In genomic region chr4:910366-911091, GRCh38 we compare ENCODE assay signal across 23 cellular contexts. TPM values are rescaled to one million over a fixed set of nuclear protein-coding genes. Genes with fewer than 3 reads are reported as not detected.
A peak's percentile ranks its signal among the peaks of the same experiment; 100 is the strongest.
DNase-seq lines count a peak whose midpoint lies in the region; ATAC-seq lines count a peak whose summit lies in the region.
"Had no signal": no experiment of that assay in that cellular context is flagged by ENCODE, and none has a peak within 500 bp of the region (broad histone marks: within the 10 kb centered on the region; RNA-seq: fewer than 3 reads in every experiment).

No MANE protein-coding gene starts in this region.

- H3K36me3 Mint-ChIP-seq in effector memory CD8-positive, alpha-beta T cell (ENCODE audit: insufficient read depth): peaks cover 69% of the 10 kb centered on the region
- H3K36me3 Mint-ChIP-seq in natural killer cell treated with Interleukin-12 subunit alpha and Interleukin-12 subunit beta and Interleukin-15 and Interleukin-18, amount 100 ng/mL, for 72 hours: no peaks in the 10 kb centered on the region

- H3K27me3 Mint-ChIP-seq in effector memory CD8-positive, alpha-beta T cell: no peaks in the 10 kb centered on the region
- no peaks in the 10 kb centered on the region for H3K27me3 Mint-ChIP-seq in natural killer cell treated with Interleukin-12 subunit alpha and Interleukin-12 subunit beta and Interleukin-15 and Interleukin-18, amount 100 ng/mL, for 72 hours
- H3K27me3 Mint-ChIP-seq: activated naive CD8-positive, alpha-beta T cell treated with anti-CD3 and anti-CD28 coated beads, Interleukin-2, amount 10 ng/mL, durations not matched to agents 7 days and 5 days; naive thymus-derived CD4-positive, alpha-beta T cell had no signal

- DNase-seq in left ventricle myocardium superior: peak; percentile 15
- no peak for DNase-seq in left cardiac atrium
- no peak for DNase-seq in effector memory CD8-positive, alpha-beta T cell
- peak; percentile 44 for DNase-seq in natural killer cell treated with Interleukin-12 subunit alpha and Interleukin-12 subunit beta and Interleukin-15 and Interleukin-18, amount 100 ng/mL, for 72 hours (ENCODE audit: low spot score)
- DNase-seq in stimulated activated CD4-positive, alpha-beta T cell treated with anti-CD3 and anti-CD28 coated beads, Interleukin-12 subunit alpha, Interleukin-12 subunit beta, amount 100 ng/mL, for 4 hours: no peak
- DNase-seq in sciatic nerve (ENCODE audit: low spot score): no peak
- no peak for DNase-seq in NCI-H82 (lab: John Stamatoyannopoulos, UW)
- DNase-seq: activated CD8-positive, alpha-beta T cell treated with anti-CD3 and anti-CD28 coated beads, Interleukin-2, amount 10 ng/mL, durations not matched to agents 7 days and 5 days; activated naive CD8-positive, alpha-beta T cell treated with anti-CD3 and anti-CD28 coated beads, Interleukin-2, amount 10 ng/mL, durations not matched to agents 7 days and 5 days; GOT3; KBM-7; naive thymus-derived CD4-positive, alpha-beta T cell; NCI-H1092; NCI-H1694 treated with DMSO at 0.1 percent for 48 hours; NCI-H526; nucleus accumbens; PC-9; SIG-M5; stimulated activated naive CD8-positive, alpha-beta T cell treated with anti-CD3 and anti-CD28 coated beads, Interleukin-15, Interleukin-2, amounts not matched to agents 100 U/mL and 50 U/mL, for 24 hours; testis had no signal

- peaks cover 0 to 3% of the 10 kb centered on the region in 2 donors for H3K9me3 Mint-ChIP-seq in effector memory CD8-positive, alpha-beta T cell
- H3K9me3 Mint-ChIP-seq in natural killer cell treated with Interleukin-12 subunit alpha and Interleukin-12 subunit beta and Interleukin-15 and Interleukin-18, amount 100 ng/mL, for 72 hours: no peaks in the 10 kb centered on the region
- H3K9me3 Mint-ChIP-seq: CD8-positive, alpha-beta T cell; mesothelial cell of epicardium had no signal

- peak overlapping the region; percentile 69 to 89 for H3K27ac Mint-ChIP-seq in effector memory CD8-positive, alpha-beta T cell
- no peak overlapping the region for H3K27ac Mint-ChIP-seq in natural killer cell treated with Interleukin-12 subunit alpha and Interleukin-12 subunit beta and Interleukin-15 and Interleukin-18, amount 100 ng/mL, for 72 hours
- H3K27ac Mint-ChIP-seq: activated CD8-positive, alpha-beta T cell treated with anti-CD3 and anti-CD28 coated beads, Interleukin-2, amount 10 ng/mL, durations not matched to agents 7 days and 5 days; activated naive CD8-positive, alpha-beta T cell treated with anti-CD3 and anti-CD28 coated beads, Interleukin-2, amount 10 ng/mL, durations not matched to agents 7 days and 5 days; CD8-positive, alpha-beta T cell; mesothelial cell of epicardium had no signal

- no peak overlapping the region for H3K4me3 Mint-ChIP-seq in effector memory CD8-positive, alpha-beta T cell
- H3K4me3 Mint-ChIP-seq in natural killer cell treated with Interleukin-12 subunit alpha and Interleukin-12 subunit beta and Interleukin-15 and Interleukin-18, amount 100 ng/mL, for 72 hours: no peak overlapping the region
- H3K4me3 Mint-ChIP-seq: activated CD8-positive, alpha-beta T cell treated with anti-CD3 and anti-CD28 coated beads, Interleukin-2, amount 10 ng/mL, durations not matched to agents 7 days and 5 days; activated naive CD8-positive, alpha-beta T cell treated with anti-CD3 and anti-CD28 coated beads, Interleukin-2, amount 10 ng/mL, durations not matched to agents 7 days and 5 days; CD8-positive, alpha-beta T cell; mesothelial cell of epicardium; naive thymus-derived CD4-positive, alpha-beta T cell had no signal

- intact Hi-C loops in left ventricle myocardium superior (cut with micrococcal nuclease): no loop called here
- intact Hi-C loops in left cardiac atrium (cut with DNase I): no loop called here
- intact Hi-C loops in sciatic nerve (cut with DNase I): no loop called here

- peaks cover 14 to 21% of the 10 kb centered on the region in 2 donors for H3K4me1 Mint-ChIP-seq in effector memory CD8-positive, alpha-beta T cell (ENCODE audit: low read depth in 2 of 2)
- H3K4me1 Mint-ChIP-seq in natural killer cell treated with Interleukin-12 subunit alpha and Interleukin-12 subunit beta and Interleukin-15 and Interleukin-18, amount 100 ng/mL, for 72 hours (ENCODE audit: low read depth in 2 of 2): peaks cover 13 to 25% of the 10 kb centered on the region in 2 donors

- ATAC-seq in left ventricle myocardium superior (no peak), left cardiac atrium (no peak), sciatic nerve (no peak)
- no peak for ATAC-seq in effector memory CD8-positive, alpha-beta T cell (replicated peaks)
- peak in 1 of 2 donors; percentile 19 for ATAC-seq in natural killer cell treated with Interleukin-12 subunit alpha and Interleukin-12 subunit beta and Interleukin-15 and Interleukin-18, amount 100 ng/mL, for 72 hours
- ATAC-seq: activated CD8-positive, alpha-beta T cell treated with anti-CD3 and anti-CD28 coated beads, Interleukin-2, amount 10 ng/mL, durations not matched to agents 7 days and 5 days; CD8-positive, alpha-beta T cell; left lung; naive thymus-derived CD4-positive, alpha-beta T cell; stimulated activated naive CD8-positive, alpha-beta T cell treated with anti-CD3 and anti-CD28 coated beads, Interleukin-15, Interleukin-2, amounts not matched to agents 100 U/mL and 50 U/mL, for 24 hours had no signal

RNA-seq across cellular contexts. Expression of gene GAK, which starts 21.6 kb away (rescaled TPM):
- total RNA-seq in left ventricle myocardium superior (29.7 TPM), left cardiac atrium (10 to 100 TPM; 38.1 to 43.2 TPM), sciatic nerve (96.6 TPM)
- total RNA-seq in natural killer cell treated with Interleukin-12 subunit alpha and Interleukin-12 subunit beta and Interleukin-15 and Interleukin-18, amount 100 ng/mL, for 72 hours: 100 to 1,000 TPM; 168 to 234 TPM

RNA-seq across cellular contexts. Expression of gene TMEM175, which starts 21.7 kb away (rescaled TPM):
- total RNA-seq in left ventricle myocardium superior: 19.8 TPM
- total RNA-seq in left cardiac atrium: 10 to 100 TPM; 17.9 to 20.7 TPM
- total RNA-seq in natural killer cell treated with Interleukin-12 subunit alpha and Interleukin-12 subunit beta and Interleukin-15 and Interleukin-18, amount 100 ng/mL, for 72 hours: 10 to 100 TPM; 26.5 to 29.2 TPM
- 26.8 TPM for total RNA-seq in sciatic nerve

Comparison
In these comparisons a context has a peak if more than half of its experiments do, and no peak if none do; other contexts are left out.
1. DNase-seq: peak in left ventricle myocardium superior (single experiment) and natural killer cell treated with Interleukin-12 subunit alpha and Interleukin-12 subunit beta and Interleukin-15 and Interleukin-18, amount 100 ng/mL, for 72 hours (single experiment); none in left cardiac atrium (single experiment), effector memory CD8-positive, alpha-beta T cell (0 of 3), stimulated activated CD4-positive, alpha-beta T cell treated with anti-CD3 and anti-CD28 coated beads, Interleukin-12 subunit alpha, Interleukin-12 subunit beta, amount 100 ng/mL, for 4 hours (single experiment), sciatic nerve (single experiment) and NCI-H82 (single experiment).
2. H3K27ac Mint-ChIP-seq: peak in effector memory CD8-positive, alpha-beta T cell (2 of 2); none in natural killer cell treated with Interleukin-12 subunit alpha and Interleukin-12 subunit beta and Interleukin-15 and Interleukin-18, amount 100 ng/mL, for 72 hours (0 of 2).